8 cellular contexts compared by ENCODE assay signal in genomic region chr15:90994059-90994416, GRCh38. TPM values are rescaled to one million over a fixed set of nuclear protein-coding genes. Genes with fewer than 3 reads are reported as not detected.
DNase-seq lines count a peak whose midpoint lies in the region; ATAC-seq, FAIRE-seq and TF ChIP-seq lines count a peak whose summit lies in the region.

No MANE protein-coding gene starts in this region.

- CTCF ChIA-PET in A549 (lab: Yijun Ruan, JAX) = interaction anchor here (0.8 to 2.8 kb wide), 7 partner anchors 9 to 63 kb away, joined by 3 to 18 read pairs (median 4); partner anchors contain the start of gene HDDC3

- H4K12ac ChIP-seq in trophoblast cell (ENCODE audit: low read depth, low read length) = peak overlapping the region; percentile 100

- no peak for FAIRE-seq in A549 (lab: Jason Lieb, UNC)

- POLR2A ChIA-PET in A549 (lab: Yijun Ruan, JAX) = interaction anchor here (0.6 to 1.2 kb wide), 6 partner anchors 17 to 606 kb away, joined by 3 to 5 read pairs (median 3); partner anchors contain the start of genes IQGAP1 and RCCD1

- H3K79me2 ChIP-seq in trophoblast cell (ENCODE audit: control insufficient read depth, insufficient read depth, low read length, poor library complexity) = peaks cover 19% of the 10 kb centered on the region

- ATAC-seq in A549 (peak; percentile 35 to 48), GM18517 (IDR thresholded peaks at IDR 0.05; ENCODE audit: unreplicated experiment) (peak; percentile 16), HG03039 (IDR thresholded peaks at IDR 0.05; ENCODE audit: unreplicated experiment) (peak; percentile 11)

- H3K4me3 ChIP-seq in A549 (peak overlapping the region; percentile 95), WI38 (ENCODE audit: low read depth, low read length) (peak overlapping the region; percentile 94), foreskin fibroblast (ENCODE audit: low read depth in 1 of 2, low read length in 2 of 2) (peak overlapping the region; percentile 88 to 94), trophoblast cell (ENCODE audit: low read depth, low read length) (peak overlapping the region; percentile 92)

- TF ChIP-seq CTCF in A549 (IDR thresholded peaks at IDR 0.05) (no peak), WI38 (IDR thresholded peaks at IDR 0.05; ENCODE audit: low read depth, low read length) (no peak), foreskin fibroblast (IDR thresholded peaks at IDR 0.05; ENCODE audit: low read depth, low read length) (no peak)

- no peaks in the 10 kb centered on the region for H3K27me3 ChIP-seq in trophoblast cell (ENCODE audit: insufficient read depth, low read length)

- H2BK12ac ChIP-seq in trophoblast cell (ENCODE audit: low read length) = peak overlapping the region; percentile 88

- H3K27ac ChIP-seq in A549 = peak overlapping the region; percentile 94 to 95
- peak overlapping the region; percentile 40 for H3K27ac ChIP-seq in trophoblast cell (ENCODE audit: low read depth, low read length)

- no peak for TF ChIP-seq EP300 in A549 (IDR thresholded peaks at IDR 0.05)

- no peak overlapping the region for H3K23ac ChIP-seq in trophoblast cell (ENCODE audit: low read length)

- H3K79me1 ChIP-seq in trophoblast cell (ENCODE audit: low read length) = peaks cover 8% of the 10 kb centered on the region

- peak overlapping the region; percentile 68 for H3K9ac ChIP-seq in trophoblast cell (ENCODE audit: low read length)

- DNase-seq in A549 (ENCODE audit: low read depth in 1 of 2, low spot score in 1 of 2) = no peak
- no peak for DNase-seq in foreskin fibroblast
- DNase-seq in trophoblast cell = peak; percentile 25 to 59
- no peak for DNase-seq in dermis blood vessel endothelial cell
- DNase-seq in NCI-H1048 (lab: John Stamatoyannopoulos, UW) = no peak

- peak overlapping the region; percentile 100 for H3K4ac ChIP-seq in trophoblast cell (ENCODE audit: low read depth, low read length)

- H3K14ac ChIP-seq in trophoblast cell (ENCODE audit: low read length) = peak overlapping the region; percentile 100

- H4K91ac ChIP-seq in trophoblast cell (ENCODE audit: low read depth, low read length) = peak overlapping the region; percentile 100

- H3K18ac ChIP-seq in trophoblast cell (ENCODE audit: low read length) = peak overlapping the region; percentile 100

- H3K36me3 ChIP-seq in trophoblast cell (ENCODE audit: control insufficient read depth in 1 of 2, insufficient read depth in 2 of 2, low read length in 2 of 2) = peaks cover 9% of the 10 kb centered on the region in 2 experiments

- peak overlapping the region; percentile 93 for H2AK5ac ChIP-seq in trophoblast cell (ENCODE audit: low read length)

- peak overlapping the region; percentile 99 for H4K8ac ChIP-seq in trophoblast cell (ENCODE audit: low read depth, low read length)

- no peak for TF ChIP-seq POLR2A in A549 (IDR thresholded peaks at IDR 0.05; ENCODE audit: low read length)

- peak overlapping the region; percentile 99 for H2AFZ ChIP-seq in trophoblast cell (ENCODE audit: insufficient read depth, low read length, poor library complexity)

- no peaks in the 10 kb centered on the region for H3K9me3 ChIP-seq in A549
- no peaks in the 10 kb centered on the region for H3K9me3 ChIP-seq in trophoblast cell (ENCODE audit: insufficient read depth, low read depth, low read length)

- H2BK120ac ChIP-seq in trophoblast cell (ENCODE audit: insufficient read depth, low read length, poor library complexity) = peak overlapping the region; percentile 100

- H3K4me1 ChIP-seq in A549 (peaks cover 12% of the 10 kb centered on the region), trophoblast cell (ENCODE audit: control insufficient read depth in 1 of 2, insufficient read depth in 2 of 2, low read length in 2 of 2) (peaks cover 5% of the 10 kb centered on the region in 2 experiments)

- peak overlapping the region; percentile 99 for H2BK5ac ChIP-seq in trophoblast cell (ENCODE audit: low read depth, low read length, poor library complexity)

- H3K4me2 ChIP-seq in A549 = peak overlapping the region; percentile 73
- H3K4me2 ChIP-seq in trophoblast cell (ENCODE audit: low read length) = peak overlapping the region; percentile 43

- WGBS in A549 (ENCODE audit: missing lambda C conversion rate) = under 1% methylated on average over 38 of the region's 50 CpGs
- WGBS in trophoblast cell (ENCODE audit: extremely low coverage, insufficient coverage, insufficient read length) = no CpG with 5 or more reads among the region's 50 CpGs

- no peak for TF ChIP-seq RAD21 in A549 (conservative IDR thresholded peaks at IDR 0.05 in 1 of 2, IDR thresholded peaks at IDR 0.05 in 1 of 2)

TF ChIP-seq in A549, 52 proteins besides CTCF, POLR2A, EP300 and RAD21:
- TF ChIP-seq HEYL (CRISPR knock-in tag; IDR thresholded peaks at IDR 0.05) = no peak
- 0 out of 2 replicates have a peak, but pooled peaks have one; percentile 43 for TF ChIP-seq TP53 (CRISPR knock-in tag; IDR thresholded peaks at IDR 0.05)
- 0 out of 2 replicates have a peak, but pooled peaks have one; percentile 33 for TF ChIP-seq ATOH8 (CRISPR knock-in tag; IDR thresholded peaks at IDR 0.05; ENCODE audit: low read depth)
- TF ChIP-seq REST (IDR thresholded peaks at IDR 0.05) = no peak
- peak; percentile 41; the same call in 1 of the 2 replicates for TF ChIP-seq HOXB5 (CRISPR knock-in tag; IDR thresholded peaks at IDR 0.05)

RNA-seq across cellular contexts. Expression of gene PRC1, which starts 0.3 kb away (rescaled TPM):
- 376 and 426 TPM in 2 replicates for polyA plus RNA-seq in A549 (2011; rRNA removed)
- 330 and 355 TPM in 2 replicates for polyA plus RNA-seq in A549 (2012; cell fraction: cytosol; rRNA removed)
- 589 and 939 TPM in 2 replicates for polyA plus RNA-seq in A549 (2012; cell fraction: nucleus; rRNA removed)
- 277 to 312 TPM (median 303 TPM) in 3 replicates for polyA plus RNA-seq in A549 (2017; fragmentation: RNase III; extraction: RNeasy Plus Mini Kit Qiagen cat#74134 plus additional on column Dnase treatment)
- polyA minus RNA-seq in A549 (2011; rRNA and poly(A)+ RNA removed) = 307 and 318 TPM in 2 replicates
- 123 and 132 TPM in 2 replicates for polyA plus RNA-seq in trophoblast cell (2013)
- 83.0 and 274 TPM in 2 replicates for total RNA-seq in dermis blood vessel endothelial cell

RNA-seq across cellular contexts. Expression of gene VPS33B, which starts 28.4 kb away (rescaled TPM):
- polyA plus RNA-seq in A549 (2011; rRNA removed) (17.9 and 25.0 TPM in 2 replicates), A549 (2017; fragmentation: RNase III; extraction: RNeasy Plus Mini Kit Qiagen cat#74134 plus additional on column Dnase treatment) (9.5 to 11.7 TPM (median 11.1 TPM) in 3 replicates)
- 11.5 and 12.1 TPM in 2 replicates for polyA plus RNA-seq in A549 (2012; cell fraction: cytosol; rRNA removed)
- polyA plus RNA-seq in A549 (2012; cell fraction: nucleus; rRNA removed) = 37.0 and 45.7 TPM in 2 replicates
- polyA minus RNA-seq in A549 (2011; rRNA and poly(A)+ RNA removed) = 20.6 and 24.0 TPM in 2 replicates
- 11.7 and 12.0 TPM in 2 replicates for polyA plus RNA-seq in trophoblast cell (2013)
- 15.0 and 16.5 TPM in 2 replicates for total RNA-seq in dermis blood vessel endothelial cell

RNA-seq across cellular contexts. Expression of gene RCCD1, which starts 39.4 kb away (rescaled TPM):
- polyA plus RNA-seq in A549 (2011; rRNA removed) (22.8 and 25.3 TPM in 2 replicates), A549 (2017; fragmentation: RNase III; extraction: RNeasy Plus Mini Kit Qiagen cat#74134 plus additional on column Dnase treatment) (37.0 to 39.4 TPM (median 37.2 TPM) in 3 replicates)
- 36.1 and 40.9 TPM in 2 replicates for polyA plus RNA-seq in A549 (2012; cell fraction: cytosol; rRNA removed)
- polyA plus RNA-seq in A549 (2012; cell fraction: nucleus; rRNA removed) = 85.8 and 98.1 TPM in 2 replicates
- polyA minus RNA-seq in A549 (2011; rRNA and poly(A)+ RNA removed) = 12.9 and 13.6 TPM in 2 replicates
- polyA plus RNA-seq in trophoblast cell (2013) = 6.2 and 6.6 TPM in 2 replicates
- 6.8 and 12.4 TPM in 2 replicates for total RNA-seq in dermis blood vessel endothelial cell

RNA-seq across cellular contexts. Expression of gene UNC45A, which starts 59.0 kb away (rescaled TPM):
- 47.7 and 48.2 TPM in 2 replicates for polyA plus RNA-seq in A549 (2011; rRNA removed)
- polyA plus RNA-seq in A549 (2012; cell fraction: cytosol; rRNA removed) = 70.2 and 71.6 TPM in 2 replicates
- 128 and 156 TPM in 2 replicates for polyA plus RNA-seq in A549 (2012; cell fraction: nucleus; rRNA removed)
- 76.9 to 82.5 TPM (median 80.4 TPM) in 3 replicates for polyA plus RNA-seq in A549 (2017; fragmentation: RNase III; extraction: RNeasy Plus Mini Kit Qiagen cat#74134 plus additional on column Dnase treatment)
- polyA minus RNA-seq in A549 (2011; rRNA and poly(A)+ RNA removed) = 84.6 and 90.4 TPM in 2 replicates
- 32.0 and 33.0 TPM in 2 replicates for polyA plus RNA-seq in trophoblast cell (2013)
- total RNA-seq in dermis blood vessel endothelial cell = 128 and 141 TPM in 2 replicates

Comparison
In these comparisons a context has a peak if more than half of its experiments do, and no peak if none do; other contexts are left out.
1. DNase-seq: peak in trophoblast cell (2 of 2); none in A549 (0 of 2), foreskin fibroblast (0 of 2), dermis blood vessel endothelial cell (single experiment) and NCI-H1048 (single experiment).
2. Peak in every context shown above with its lines, with median percentiles within 50 percentile points of each other: ATAC-seq and H3K4me3 ChIP-seq.